ENCODE assay signal across 26 cellular contexts in genomic region chr1:183131166-183131565, GRCh38. TPM values are rescaled to one million over a fixed set of nuclear protein-coding genes. Genes with fewer than 3 reads are reported as not detected.
DNase-seq lines count a peak whose midpoint lies in the region; ATAC-seq, FAIRE-seq and TF ChIP-seq lines count a peak whose summit lies in the region.
"Had no signal": no experiment of that assay in that cellular context is flagged by ENCODE, and none has a peak within 500 bp of the region (broad histone marks: within the 10 kb centered on the region; RNA-seq: fewer than 3 reads in every experiment).

No MANE protein-coding gene starts in this region.

- no peak overlapping the region for H3K23ac ChIP-seq in IMR-90 (ENCODE audit: low read depth, low read length)
- no peak overlapping the region for H3K23ac ChIP-seq in mesenchymal stem cell (ENCODE audit: low read length in 2 of 2)

- H3K18ac ChIP-seq in IMR-90 (ENCODE audit: low read depth, low read length): no peak overlapping the region
- no peak overlapping the region for H3K18ac ChIP-seq in mesenchymal stem cell (ENCODE audit: low read depth in 1 of 2, low read length in 2 of 2)

- H3K4ac ChIP-seq in IMR-90 (ENCODE audit: low read depth, low read length) (no peak overlapping the region), mesenchymal stem cell (ENCODE audit: low read depth in 1 of 2, low read length in 2 of 2) (no peak overlapping the region)

- H2AFZ ChIP-seq in IMR-90 (replicated peaks; ENCODE audit: low read length, poor library complexity) (no peak overlapping the region), K562 (ENCODE audit: low read depth, low read length) (no peak overlapping the region), mesenchymal stem cell (ENCODE audit: low read depth, low read length) (no peak overlapping the region)

- TF ChIP-seq CTCF in A673 (conservative IDR thresholded peaks at IDR 0.05; ENCODE audit: low read depth, low read length) (no peak), IMR-90 (conservative IDR thresholded peaks at IDR 0.05; ENCODE audit: low read depth, low read length) (no peak), K562 (IDR thresholded peaks at IDR 0.05 in 2 of 3, conservative IDR thresholded peaks at IDR 0.05 in 1 of 3; ENCODE audit: insufficient read depth in 2 of 3, low read depth in 1 of 3, low read length in 3 of 3) (no peak)

- POLR2A ChIA-PET in A673 (lab: Charles Lee; ENCODE audit: low non-redundant PET) (no interaction called here), IMR-90 (lab: Charles Lee; ENCODE audit: unreplicated experiment) (no interaction called here), K562 (lab: Yijun Ruan, JAX) (no interaction called here)

- H3K27ac ChIP-seq in A673 (ENCODE audit: low read depth, low read length, poor library complexity, severe bottlenecking): no peak overlapping the region
- no peak overlapping the region for H3K27ac ChIP-seq in IMR-90 (ENCODE audit: insufficient read depth, low read length)
- H3K27ac ChIP-seq in K562 (ENCODE audit: extremely low read depth, low read depth, low read length): no peak overlapping the region
- H3K27ac ChIP-seq in mesenchymal stem cell (ENCODE audit: low read length, poor library complexity, severe bottlenecking): no peak overlapping the region
- H3K27ac ChIP-seq: BLaER1, RWPE1 had no signal

- no peak overlapping the region for H2BK20ac ChIP-seq in IMR-90 (ENCODE audit: low read depth, low read length)

- no peaks in the 10 kb centered on the region for H3K79me2 ChIP-seq in K562 (ENCODE audit: control insufficient read depth, insufficient read depth, low read length)

- H4K5ac ChIP-seq in IMR-90 (ENCODE audit: low read depth, low read length): no peak overlapping the region

- H3K9ac ChIP-seq in IMR-90 (ENCODE audit: low read depth, low read length) (no peak overlapping the region), K562 (ENCODE audit: insufficient read depth in 1 of 2, low read depth in 2 of 2, low read length in 2 of 2) (no peak overlapping the region), mesenchymal stem cell (ENCODE audit: low read length) (peak overlapping the region; percentile 44)
- H3K9ac ChIP-seq: BLaER1 had no signal

- TF ChIP-seq EP300 in K562 (IDR thresholded peaks at IDR 0.05; ENCODE audit: low read length): no peak

- H2BK12ac ChIP-seq in mesenchymal stem cell (ENCODE audit: low read length in 2 of 2): no peak overlapping the region

- FAIRE-seq in K562 (lab: Jason Lieb, UNC): peak; percentile 44
- FAIRE-seq: GM12878 had no signal

- peak; percentile 70 for DNase-seq in A673 (ENCODE audit: low spot score)
- no peak for DNase-seq in IMR-90
- no peak for DNase-seq in K562 (ENCODE audit: extremely low read depth in 1 of 4, low spot score in 3 of 4)
- no peak for DNase-seq in mesenchymal stem cell
- no peak for DNase-seq in NCI-H1092 treated with DMSO at 0.1 percent for 48 hours (lab: John Stamatoyannopoulos, UW)
- DNase-seq in DMS 273 treated with DMSO at 0.1 percent for 48 hours (lab: John Stamatoyannopoulos, UW): no peak
- DNase-seq in MV-4-11 (lab: John Stamatoyannopoulos, UW): no peak
- no peak for DNase-seq in NK-92 treated with Interleukin-12 subunit alpha and Interleukin-12 subunit beta, amount 100 ng/mL, for 24 hours (lab: John Stamatoyannopoulos, UW)
- DNase-seq: 8988T; CD4-positive, CD25-positive, alpha-beta regulatory T cell; COR-L47; EL; GDM1; Karpas-422; NCI-H1105 treated with DMSO at 0.1 percent for 48 hours; NCI-H146; NCI-H1930; NCI-H2107; NCI-H526; SHP77 had no signal

- no peak for ATAC-seq in IMR-90 (ENCODE audit: low read depth)
- ATAC-seq in K562: no peak
- ATAC-seq: GM12878, HCT116, Panc1 had no signal

- CTCF ChIA-PET in A673 (lab: Charles Lee) (no interaction called here), IMR-90 (lab: Yijun Ruan, JAX) (no interaction called here), K562 (lab: Yijun Ruan, JAX; ENCODE audit: low intra/inter-chr PET ratio) (no interaction called here)

- no peak overlapping the region for H3K56ac ChIP-seq in IMR-90 (ENCODE audit: extremely low read depth, insufficient read depth, low read length)

- no peak overlapping the region for H2AK5ac ChIP-seq in IMR-90 (ENCODE audit: low read depth, low read length)
- H2AK5ac ChIP-seq in mesenchymal stem cell (ENCODE audit: low read length, severe bottlenecking): no peak overlapping the region

- H2BK15ac ChIP-seq in IMR-90 (ENCODE audit: low read depth, low read length) (no peak overlapping the region), mesenchymal stem cell (ENCODE audit: low read depth, poor library complexity, severe bottlenecking) (no peak overlapping the region)

- dilution Hi-C loops in IMR-90 (cut with HindIII; ENCODE audit: low sequenced_read_pairs, unreplicated experiment): no loop called here

- H3K79me1 ChIP-seq in IMR-90 (ENCODE audit: low read depth in 1 of 2, low read length in 2 of 2) (peaks cover 24 to 47% of the 10 kb centered on the region in 2 experiments), mesenchymal stem cell (replicated peaks; ENCODE audit: low read length, poor library complexity, severe bottlenecking) (peaks cover 12% of the 10 kb centered on the region)

- H2BK5ac ChIP-seq in IMR-90 (ENCODE audit: low read depth, low read length, poor library complexity, severe bottlenecking): peak overlapping the region; percentile 41
- no peak overlapping the region for H2BK5ac ChIP-seq in mesenchymal stem cell (ENCODE audit: low read depth, low read length, poor library complexity, severe bottlenecking)

- H3K4me1 ChIP-seq in A673 (ENCODE audit: insufficient read depth, low read length, poor library complexity, severe bottlenecking): peaks cover 14% of the 10 kb centered on the region
- H3K4me1 ChIP-seq in IMR-90 (ENCODE audit: control insufficient read depth, insufficient read depth, low read length): peaks cover 5% of the 10 kb centered on the region
- H3K4me1 ChIP-seq in K562 (replicated peaks in 1 of 2; ENCODE audit: control insufficient read depth in 2 of 2, insufficient read depth in 2 of 2, low read length in 2 of 2): no peaks in the 10 kb centered on the region
- no peaks in the 10 kb centered on the region for H3K4me1 ChIP-seq in mesenchymal stem cell (ENCODE audit: control insufficient read depth, insufficient read depth, low read depth, low read length)

- in situ Hi-C loops in IMR-90 (cut with MboI; ENCODE audit: low sequenced_read_pairs): no loop called here
- in situ Hi-C loops in K562 (cut with MboI): no loop called here

- no peak overlapping the region for H4K91ac ChIP-seq in IMR-90 (ENCODE audit: insufficient read depth, low read depth, low read length)
- no peak overlapping the region for H4K91ac ChIP-seq in mesenchymal stem cell (ENCODE audit: low read length)

- H3K14ac ChIP-seq in IMR-90 (replicated peaks; ENCODE audit: low read depth, low read length) (no peak overlapping the region), mesenchymal stem cell (ENCODE audit: low read length in 2 of 2) (no peak overlapping the region)

- H3K36me3 ChIP-seq in A673 (ENCODE audit: insufficient read depth, low read length, poor library complexity, severe bottlenecking) (peaks cover 79% of the 10 kb centered on the region), IMR-90 (ENCODE audit: control insufficient read depth, insufficient read depth, low read length) (peaks cover 52% of the 10 kb centered on the region), K562 (ENCODE audit: control insufficient read depth, insufficient read depth, low read length) (no peaks in the 10 kb centered on the region), mesenchymal stem cell (ENCODE audit: control insufficient read depth in 1 of 2, insufficient read depth in 2 of 2, low read depth in 1 of 2, low read length in 2 of 2) (peaks cover 29 to 98% of the 10 kb centered on the region in 2 experiments)

- no peak overlapping the region for H3K4me2 ChIP-seq in IMR-90 (ENCODE audit: low read depth, low read length)
- no peak overlapping the region for H3K4me2 ChIP-seq in K562 (ENCODE audit: insufficient read depth, low read length)
- no peak overlapping the region for H3K4me2 ChIP-seq in mesenchymal stem cell (ENCODE audit: low read length, poor library complexity, severe bottlenecking)
- H3K4me2 ChIP-seq: BLaER1 had no signal

- no TSS peak for BruUV-seq in A673 (replicated peaks; lab: Mats Ljungman, UMichigan)
- no TSS peak for BruUV-seq in IMR-90 (replicated peaks; lab: Mats Ljungman, UMichigan)
- BruUV-seq in K562 (replicated peaks; lab: Mats Ljungman, UMichigan): no TSS peak

- TF ChIP-seq POLR2A in IMR-90 (IDR thresholded peaks at IDR 0.05; ENCODE audit: low read depth, low read length) (no peak), K562 (conservative IDR thresholded peaks at IDR 0.05) (no peak)

- H2BK120ac ChIP-seq in IMR-90 (ENCODE audit: low read depth, low read length) (no peak overlapping the region), mesenchymal stem cell (ENCODE audit: low read depth, low read length) (no peak overlapping the region)

- H4K20me1 ChIP-seq in IMR-90 (ENCODE audit: insufficient read depth, low read length) (peaks cover 3% of the 10 kb centered on the region; the same call in 1 of the 2 replicates), K562 (replicated peaks; ENCODE audit: control insufficient read depth, insufficient read depth, low read length) (no peaks in the 10 kb centered on the region)
- H4K20me1 ChIP-seq: BLaER1 had no signal

- H3K27me3 ChIP-seq in A673 (replicated peaks; ENCODE audit: insufficient read depth, low read depth, low read length, poor library complexity) (no peaks in the 10 kb centered on the region), IMR-90 (ENCODE audit: control insufficient read depth, insufficient read depth, low read length) (no peaks in the 10 kb centered on the region), K562 (ENCODE audit: control insufficient read depth in 2 of 2, insufficient read depth in 2 of 2, low read length in 2 of 2) (peaks cover 6 to 25% of the 10 kb centered on the region in 2 experiments), mesenchymal stem cell (ENCODE audit: control insufficient read depth in 1 of 2, insufficient read depth in 1 of 2, low read length in 2 of 2) (no peaks in the 10 kb centered on the region)
- H3K27me3 ChIP-seq: BLaER1 had no signal

- intact Hi-C loops in A673 (cut with micrococcal nuclease; ENCODE audit: unreplicated experiment) (no loop called here), IMR-90 (cut with micrococcal nuclease) (no loop called here), K562 (cut with micrococcal nuclease) (no loop called here)

- H3K9me1 ChIP-seq in IMR-90 (ENCODE audit: insufficient read depth, low read length) (peaks cover 4% of the 10 kb centered on the region), K562 (ENCODE audit: control insufficient read depth, insufficient read depth, low read length) (no peaks in the 10 kb centered on the region)

- TF ChIP-seq RAD21 in IMR-90 (IDR thresholded peaks at IDR 0.05; ENCODE audit: low read length): no peak
- TF ChIP-seq RAD21 in K562 (CRISPR knock-in tag; conservative IDR thresholded peaks at IDR 0.05 in 1 of 2, IDR thresholded peaks at IDR 0.05 in 1 of 2): no peak

- H4K8ac ChIP-seq in IMR-90 (ENCODE audit: low read depth in 2 of 2, low read length in 2 of 2) (no peak overlapping the region), mesenchymal stem cell (ENCODE audit: low read length) (no peak overlapping the region)

- H2AK9ac ChIP-seq in IMR-90 (replicated peaks; ENCODE audit: low read depth, low read length, poor library complexity): no peak overlapping the region

- H3K9me3 ChIP-seq in A673 (ENCODE audit: low read depth, low read length, poor library complexity, severe bottlenecking) (no peaks in the 10 kb centered on the region), IMR-90 (ENCODE audit: control insufficient read depth, insufficient read depth, low read length) (no peaks in the 10 kb centered on the region), K562 (replicated peaks; ENCODE audit: control insufficient read depth, insufficient read depth, low read depth, low read length) (no peaks in the 10 kb centered on the region), mesenchymal stem cell (ENCODE audit: control insufficient read depth, low read length) (no peaks in the 10 kb centered on the region)
- H3K9me3 ChIP-seq: BLaER1 had no signal

- H3K4me3 ChIP-seq in A673 (ENCODE audit: low read depth, low read length, poor library complexity, severe bottlenecking) (no peak overlapping the region), IMR-90 (ENCODE audit: insufficient read depth, low read depth, low read length) (no peak overlapping the region), K562 (no peak overlapping the region), mesenchymal stem cell (ENCODE audit: insufficient read depth in 1 of 2, low read depth in 1 of 2, low read length in 2 of 2) (no peak overlapping the region)
- H3K4me3 ChIP-seq: BLaER1, GM12878 had no signal

- no CpG with 5 or more reads among the region's 2 CpGs for WGBS in IMR-90 (ENCODE audit: extremely low coverage in 2 of 2, insufficient read length in 1 of 2), 2 experiments
- 0% methylated on average over 2 of the region's 2 CpGs for WGBS in K562 (ENCODE audit: insufficient coverage, low coverage, missing lambda C conversion rate)
- WGBS in mesenchymal stem cell: no CpG with 5 or more reads among the region's 2 CpGs

RNA-seq across cellular contexts. Expression of gene LAMC2, which starts 54.9 kb away (rescaled TPM):
- total RNA-seq in A673 (2021) (0.11 and 0.26 TPM in 2 replicates), IMR-90 (2012; rRNA removed) (2.2 and 2.3 TPM in 2 replicates), K562 (2014; rRNA removed) (not detected in 2 replicates), K562 (2014; rRNA removed; fragmentation: Illumina TruSeq; extraction: Trizol) (not detected in 2 replicates), K562 (2015; rRNA removed; fragmentation: Illumina TruSeq; extraction: Trizol) (not detected in 2 replicates), K562 (2021) (0.02 and 0.04 TPM in 2 replicates)
- polyA plus RNA-seq in IMR-90 (2012; rRNA removed) (2.6 and 2.8 TPM in 2 replicates), K562 (2011; rRNA removed) (0.03 TPM in 1 of 2 replicates, not detected in the other), K562 (2014; fragmentation: Illumina TruSeq; extraction: Trizol) (not detected in 2 replicates), K562 (2014; fragmentation: Nextera tagmentation; extraction: Ambion mirVana) (not detected), K562 (2014; rRNA removed) (not detected in 2 replicates)
- 1.4 TPM in 2 replicates for polyA plus RNA-seq in IMR-90 (2012; cell fraction: cytosol; rRNA removed)
- polyA plus RNA-seq in IMR-90 (2012; cell fraction: nucleus; rRNA removed; ENCODE audit: low replicate concordance): 1.1 and 2.6 TPM in 2 replicates
- 0.12 TPM in 1 of 2 replicates, not detected in the other for total RNA-seq in K562 (2011; cell fraction: chromatin; rRNA removed; ENCODE audit: low replicate concordance)
- 0.13 TPM in 1 of 2 replicates, not detected in the other for total RNA-seq in K562 (2011; cell fraction: nucleolus; rRNA removed)
- total RNA-seq in K562 (2011; cell fraction: nucleoplasm; rRNA removed): not detected in 2 replicates
- polyA plus RNA-seq in K562 (2011; cell fraction: cytosol; rRNA removed): not detected in 2 replicates
- polyA plus RNA-seq in K562 (2011; cell fraction: nucleus; rRNA removed): not detected in 2 replicates
- polyA plus RNA-seq in K562 (2012): not detected in 2 replicates
- not detected in 2 replicates for polyA minus RNA-seq in K562 (2011; rRNA and poly(A)+ RNA removed)
- 0.36 TPM in 1 of 2 replicates, not detected in the other for polyA minus RNA-seq in K562 (2011; cell fraction: cytosol; rRNA and poly(A)+ RNA removed)
- not detected in 2 replicates for polyA minus RNA-seq in K562 (2011; cell fraction: nucleus; rRNA and poly(A)+ RNA removed)
- polyA plus RNA-seq in mesenchymal stem cell (2013, experiment 1 of 2): 0.37 TPM
- polyA plus RNA-seq in mesenchymal stem cell (2013, experiment 2 of 2): 0.38 TPM
- total RNA-seq: CD4-positive, CD25-positive, alpha-beta regulatory T cell had no signal
- polyA plus RNA-seq: CD4-positive, CD25-positive, alpha-beta regulatory T cell; IgD-negative memory B cell had no signal
